10 cellular contexts compared by ENCODE assay signal in genomic region chr15:62648954-62649353, GRCh38.
DNase-seq lines count a peak whose midpoint lies in the region; ATAC-seq and TF ChIP-seq lines count a peak whose summit lies in the region.
"Had no signal": no experiment of that assay in that cellular context is flagged by ENCODE, and none has a peak within 500 bp of the region (broad histone marks: within the 10 kb centered on the region; RNA-seq: fewer than 3 reads in every experiment).

No MANE protein-coding gene starts in this region.

- no peaks in the 10 kb centered on the region for H3K9me2 ChIP-seq in GM23338 (ENCODE audit: insufficient read depth)

- no peak overlapping the region for H3K4me3 Mint-ChIP-seq in GM23338

- DNase-seq in BE2C (no peak), GM23338 (ENCODE audit: low spot score) (peak; percentile 56), WERI-Rb-1 (peak; percentile 31), left lobe of liver (ENCODE audit: low spot score) (no peak), AG20443 (ENCODE audit: low spot score) (no peak), DMS153 treated with DMSO at 0.1 percent for 48 hours (lab: John Stamatoyannopoulos, UW; ENCODE audit: unreplicated experiment) (no peak)
- DNase-seq: central memory CD4-positive, alpha-beta T cell; left colon had no signal

- ATAC-seq in GM23338: peak; percentile 48
- peak; percentile 49 for ATAC-seq in left lobe of liver
- no peak for ATAC-seq in GM18861 (IDR thresholded peaks at IDR 0.05; ENCODE audit: unreplicated experiment)
- ATAC-seq in GM21786 (IDR thresholded peaks at IDR 0.05; ENCODE audit: unreplicated experiment): no peak
- ATAC-seq: left colon had no signal

- no peaks in the 10 kb centered on the region for H3K79me2 ChIP-seq in GM23338 (replicated peaks; ENCODE audit: insufficient read depth)

- peaks cover 11% of the 10 kb centered on the region for H3K4me1 Mint-ChIP-seq in GM23338

- H3K27ac ChIP-seq in GM23338 (ENCODE audit: low read depth) (no peak overlapping the region), WERI-Rb-1 (no peak overlapping the region)

- H3K36me3 Mint-ChIP-seq in GM23338 (ENCODE audit: low read depth): peaks cover 12% of the 10 kb centered on the region

- no peak overlapping the region for H3K27ac Mint-ChIP-seq in GM23338

- no peak overlapping the region for H3K4me2 ChIP-seq in GM23338

- no peaks in the 10 kb centered on the region for H3F3A ChIP-seq in GM23338 (replicated peaks; ENCODE audit: low read depth)

- H3K9me3 ChIP-seq in BE2C (no peaks in the 10 kb centered on the region), WERI-Rb-1 (ENCODE audit: severe bottlenecking) (no peaks in the 10 kb centered on the region)

- no peak overlapping the region for H3K4me3 ChIP-seq in BE2C (ENCODE audit: low read depth, low read length)
- H3K4me3 ChIP-seq in GM23338: no peak overlapping the region
- no peak overlapping the region for H3K4me3 ChIP-seq in WERI-Rb-1 (ENCODE audit: low read depth, low read length)

- no peaks in the 10 kb centered on the region; the same call in 2 of the 3 replicates for H3K9me3 Mint-ChIP-seq in GM23338

- H3K27me3 Mint-ChIP-seq in GM23338 (ENCODE audit: insufficient read depth, low read depth, poor library complexity): peaks cover 2% of the 10 kb centered on the region

- no peak overlapping the region for H2AFZ ChIP-seq in GM23338

- H3K36me3 ChIP-seq in BE2C (no peaks in the 10 kb centered on the region; the same call in 1 of the 2 replicates), GM23338 (ENCODE audit: insufficient read depth) (peaks cover 4% of the 10 kb centered on the region; the same call in 1 of the 2 replicates), WERI-Rb-1 (peaks cover 15% of the 10 kb centered on the region)

- no peaks in the 10 kb centered on the region for H3K27me3 ChIP-seq in BE2C
- no peaks in the 10 kb centered on the region for H3K27me3 ChIP-seq in GM23338 (ENCODE audit: insufficient read depth)
- H3K27me3 ChIP-seq in WERI-Rb-1 (ENCODE audit: insufficient read depth, low read depth, severe bottlenecking): no peaks in the 10 kb centered on the region

- TF ChIP-seq CTCF in BE2C (IDR thresholded peaks at IDR 0.05; ENCODE audit: low read depth, low read length) (peak; percentile 49), GM23338 (conservative IDR thresholded peaks at IDR 0.05; ENCODE audit: low read depth in 2 of 2) (peak; percentile 68 to 69), WERI-Rb-1 (IDR thresholded peaks at IDR 0.05; ENCODE audit: low read depth, low read length) (no peak)

- H4K20me1 ChIP-seq in GM23338 (replicated peaks; ENCODE audit: insufficient read depth): no peaks in the 10 kb centered on the region; the same call in 1 of the 2 replicates

- H3K4me1 ChIP-seq in BE2C: peaks cover 9% of the 10 kb centered on the region; the same call in 1 of the 2 replicates
- no peaks in the 10 kb centered on the region for H3K4me1 ChIP-seq in GM23338 (ENCODE audit: insufficient read depth)

TF ChIP-seq in GM23338, 12 proteins besides CTCF, POLR2A, EP300 and RAD21 (continues in another document):
- no peak for TF ChIP-seq JUNB (IDR thresholded peaks at IDR 0.05; ENCODE audit: unreplicated experiment)
- TF ChIP-seq CREB1 (CRISPR knock-in tag; IDR thresholded peaks at IDR 0.05; ENCODE audit: low read depth): no peak
- no peak for TF ChIP-seq STAT1 (IDR thresholded peaks at IDR 0.05; ENCODE audit: unreplicated experiment)
- no peak for TF ChIP-seq EZH2 (IDR thresholded peaks at IDR 0.05; ENCODE audit: low read depth, unreplicated experiment)
- TF ChIP-seq, protein P1, sequence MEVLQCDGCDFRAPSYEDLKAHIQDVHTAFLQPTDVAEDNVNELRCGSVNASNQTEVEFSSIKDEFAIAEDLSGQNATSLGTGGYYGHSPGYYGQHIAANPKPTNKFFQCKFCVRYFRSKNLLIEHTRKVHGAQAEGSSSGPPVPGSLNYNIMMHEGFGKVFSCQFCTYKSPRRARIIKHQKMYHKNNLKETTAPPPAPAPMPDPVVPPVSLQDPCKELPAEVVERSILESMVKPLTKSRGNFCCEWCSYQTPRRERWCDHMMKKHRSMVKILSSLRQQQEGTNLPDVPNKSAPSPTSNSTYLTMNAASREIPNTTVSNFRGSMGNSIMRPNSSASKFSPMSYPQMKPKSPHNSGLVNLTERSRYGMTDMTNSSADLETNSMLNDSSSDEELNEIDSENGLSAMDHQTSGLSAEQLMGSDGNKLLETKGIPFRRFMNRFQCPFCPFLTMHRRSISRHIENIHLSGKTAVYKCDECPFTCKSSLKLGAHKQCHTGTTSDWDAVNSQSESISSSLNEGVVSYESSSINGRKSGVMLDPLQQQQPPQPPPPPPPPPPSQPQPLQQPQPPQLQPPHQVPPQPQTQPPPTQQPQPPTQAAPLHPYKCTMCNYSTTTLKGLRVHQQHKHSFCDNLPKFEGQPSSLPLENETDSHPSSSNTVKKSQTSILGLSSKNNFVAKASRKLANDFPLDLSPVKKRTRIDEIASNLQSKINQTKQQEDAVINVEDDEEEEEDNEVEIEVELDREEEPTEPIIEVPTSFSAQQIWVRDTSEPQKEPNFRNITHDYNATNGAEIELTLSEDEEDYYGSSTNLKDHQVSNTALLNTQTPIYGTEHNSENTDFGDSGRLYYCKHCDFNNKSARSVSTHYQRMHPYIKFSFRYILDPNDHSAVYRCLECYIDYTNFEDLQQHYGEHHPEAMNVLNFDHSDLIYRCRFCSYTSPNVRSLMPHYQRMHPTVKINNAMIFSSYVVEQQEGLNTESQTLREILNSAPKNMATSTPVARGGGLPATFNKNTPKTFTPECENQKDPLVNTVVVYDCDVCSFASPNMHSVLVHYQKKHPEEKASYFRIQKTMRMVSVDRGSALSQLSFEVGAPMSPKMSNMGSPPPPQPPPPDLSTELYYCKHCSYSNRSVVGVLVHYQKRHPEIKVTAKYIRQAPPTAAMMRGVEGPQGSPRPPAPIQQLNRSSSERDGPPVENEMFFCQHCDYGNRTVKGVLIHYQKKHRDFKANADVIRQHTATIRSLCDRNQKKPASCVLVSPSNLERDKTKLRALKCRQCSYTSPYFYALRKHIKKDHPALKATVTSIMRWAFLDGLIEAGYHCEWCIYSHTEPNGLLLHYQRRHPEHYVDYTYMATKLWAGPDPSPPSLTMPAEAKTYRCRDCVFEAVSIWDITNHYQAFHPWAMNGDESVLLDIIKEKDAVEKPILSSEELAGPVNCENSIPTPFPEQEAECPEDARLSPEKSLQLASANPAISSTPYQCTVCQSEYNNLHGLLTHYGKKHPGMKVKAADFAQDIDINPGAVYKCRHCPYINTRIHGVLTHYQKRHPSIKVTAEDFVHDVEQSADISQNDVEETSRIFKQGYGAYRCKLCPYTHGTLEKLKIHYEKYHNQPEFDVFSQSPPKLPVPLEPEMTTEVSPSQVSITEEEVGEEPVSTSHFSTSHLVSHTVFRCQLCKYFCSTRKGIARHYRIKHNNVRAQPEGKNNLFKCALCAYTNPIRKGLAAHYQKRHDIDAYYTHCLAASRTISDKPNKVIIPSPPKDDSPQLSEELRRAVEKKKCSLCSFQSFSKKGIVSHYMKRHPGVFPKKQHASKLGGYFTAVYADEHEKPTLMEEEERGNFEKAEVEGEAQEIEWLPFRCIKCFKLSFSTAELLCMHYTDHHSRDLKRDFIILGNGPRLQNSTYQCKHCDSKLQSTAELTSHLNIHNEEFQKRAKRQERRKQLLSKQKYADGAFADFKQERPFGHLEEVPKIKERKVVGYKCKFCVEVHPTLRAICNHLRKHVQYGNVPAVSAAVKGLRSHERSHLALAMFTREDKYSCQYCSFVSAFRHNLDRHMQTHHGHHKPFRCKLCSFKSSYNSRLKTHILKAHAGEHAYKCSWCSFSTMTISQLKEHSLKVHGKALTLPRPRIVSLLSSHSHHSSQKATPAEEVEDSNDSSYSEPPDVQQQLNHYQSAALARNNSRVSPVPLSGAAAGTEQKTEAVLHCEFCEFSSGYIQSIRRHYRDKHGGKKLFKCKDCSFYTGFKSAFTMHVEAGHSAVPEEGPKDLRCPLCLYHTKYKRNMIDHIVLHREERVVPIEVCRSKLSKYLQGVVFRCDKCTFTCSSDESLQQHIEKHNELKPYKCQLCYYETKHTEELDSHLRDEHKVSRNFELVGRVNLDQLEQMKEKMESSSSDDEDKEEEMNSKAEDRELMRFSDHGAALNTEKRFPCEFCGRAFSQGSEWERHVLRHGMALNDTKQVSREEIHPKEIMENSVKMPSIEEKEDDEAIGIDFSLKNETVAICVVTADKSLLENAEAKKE (CRISPR knock-in tag; IDR thresholded peaks at IDR 0.05): no peak
- no peak for TF ChIP-seq ZNF114 (CRISPR knock-in tag; IDR thresholded peaks at IDR 0.05)
- TF ChIP-seq, protein P2, sequence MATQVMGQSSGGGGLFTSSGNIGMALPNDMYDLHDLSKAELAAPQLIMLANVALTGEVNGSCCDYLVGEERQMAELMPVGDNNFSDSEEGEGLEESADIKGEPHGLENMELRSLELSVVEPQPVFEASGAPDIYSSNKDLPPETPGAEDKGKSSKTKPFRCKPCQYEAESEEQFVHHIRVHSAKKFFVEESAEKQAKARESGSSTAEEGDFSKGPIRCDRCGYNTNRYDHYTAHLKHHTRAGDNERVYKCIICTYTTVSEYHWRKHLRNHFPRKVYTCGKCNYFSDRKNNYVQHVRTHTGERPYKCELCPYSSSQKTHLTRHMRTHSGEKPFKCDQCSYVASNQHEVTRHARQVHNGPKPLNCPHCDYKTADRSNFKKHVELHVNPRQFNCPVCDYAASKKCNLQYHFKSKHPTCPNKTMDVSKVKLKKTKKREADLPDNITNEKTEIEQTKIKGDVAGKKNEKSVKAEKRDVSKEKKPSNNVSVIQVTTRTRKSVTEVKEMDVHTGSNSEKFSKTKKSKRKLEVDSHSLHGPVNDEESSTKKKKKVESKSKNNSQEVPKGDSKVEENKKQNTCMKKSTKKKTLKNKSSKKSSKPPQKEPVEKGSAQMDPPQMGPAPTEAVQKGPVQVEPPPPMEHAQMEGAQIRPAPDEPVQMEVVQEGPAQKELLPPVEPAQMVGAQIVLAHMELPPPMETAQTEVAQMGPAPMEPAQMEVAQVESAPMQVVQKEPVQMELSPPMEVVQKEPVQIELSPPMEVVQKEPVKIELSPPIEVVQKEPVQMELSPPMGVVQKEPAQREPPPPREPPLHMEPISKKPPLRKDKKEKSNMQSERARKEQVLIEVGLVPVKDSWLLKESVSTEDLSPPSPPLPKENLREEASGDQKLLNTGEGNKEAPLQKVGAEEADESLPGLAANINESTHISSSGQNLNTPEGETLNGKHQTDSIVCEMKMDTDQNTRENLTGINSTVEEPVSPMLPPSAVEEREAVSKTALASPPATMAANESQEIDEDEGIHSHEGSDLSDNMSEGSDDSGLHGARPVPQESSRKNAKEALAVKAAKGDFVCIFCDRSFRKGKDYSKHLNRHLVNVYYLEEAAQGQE (IDR thresholded peaks at IDR 0.05; ENCODE audit: unreplicated experiment): no peak
- TF ChIP-seq NANOG (IDR thresholded peaks at IDR 0.05; ENCODE audit: borderline replicate concordance): no peak

Comparison
In these comparisons a context has a peak if more than half of its experiments do, and no peak if none do; other contexts are left out.
1. DNase-seq: peak in GM23338 (single experiment) and WERI-Rb-1 (single experiment); none in BE2C (single experiment), left lobe of liver (single experiment), AG20443 (single experiment) and DMS153 treated with DMSO at 0.1 percent for 48 hours (single experiment).
2. ATAC-seq: peak in GM23338 (single experiment) and left lobe of liver (single experiment); none in GM18861 (single experiment) and GM21786 (single experiment).